25 cellular contexts compared by ENCODE assay signal in genomic region chr6:11848252-11848651, GRCh38.
"Had no signal": no experiment of that assay in that cellular context is flagged by ENCODE, and none has a peak within 500 bp of the region (broad histone marks: within the 10 kb centered on the region; RNA-seq: fewer than 3 reads in every experiment).

No MANE protein-coding gene starts in this region.

- H3K4me3 ChIP-seq: adrenal gland, body of pancreas, K562, SK-N-MC had no signal

- H3K27me3 Mint-ChIP-seq: activated naive CD8-positive, alpha-beta T cell treated with anti-CD3 and anti-CD28 coated beads, Interleukin-2, amount 10 ng/mL, durations not matched to agents 7 days and 5 days had no signal

- H3K9me3 ChIP-seq: adrenal gland, body of pancreas had no signal

- H3K36me3 Mint-ChIP-seq: activated naive CD8-positive, alpha-beta T cell treated with anti-CD3 and anti-CD28 coated beads, Interleukin-2, amount 10 ng/mL, durations not matched to agents 7 days and 5 days; WTC11 had no signal

- H3K27ac ChIP-seq: adrenal gland, body of pancreas, SK-N-MC had no signal

- DNase-seq: activated CD4-positive, alpha-beta T cell treated with anti-CD3 and anti-CD28 coated beads for 48 hours; activated CD4-positive, alpha-beta T cell treated with anti-CD3 and anti-CD28 coated beads, Interleukin-2, amount 50 U/mL, for 4 hours; activated CD4-positive, CD25-positive, alpha-beta regulatory T cell treated with anti-CD3 and anti-CD28 coated beads, Interleukin-2, amount 50 U/mL, for 72 hours; activated CD8-positive, alpha-beta memory T cell treated with anti-CD3 and anti-CD28 coated beads, Interleukin-2, amount 50 U/mL, for 48 hours; activated CD8-positive, alpha-beta T cell treated with anti-CD3 and anti-CD28 coated beads, Interleukin-2, amount 10 ng/mL, durations not matched to agents 7 days and 5 days; activated naive CD4-positive, alpha-beta T cell treated with anti-CD3 and anti-CD28 coated beads, Interleukin-2, amount 50 U/mL, for 16 hours; activated naive CD8-positive, alpha-beta T cell treated with anti-CD3 and anti-CD28 coated beads, Interleukin-2, amount 10 ng/mL, durations not matched to agents 7 days and 5 days; activated T-cell treated with anti-CD3 and anti-CD28 coated beads, Interleukin-2, amount 50 U/mL, for 1 hour; adrenal gland; aorta; body of pancreas; Kasumi-1; NCI-H1048; NCI-H146; NCI-H1930; NCI-H345; NCI-H510A; NCI-H526 treated with DMSO at 0.1 percent for 48 hours; NCI-H82; SIG-M5; SW 1271 had no signal

- H3K27ac Mint-ChIP-seq: activated CD8-positive, alpha-beta T cell treated with anti-CD3 and anti-CD28 coated beads, Interleukin-2, amount 10 ng/mL, durations not matched to agents 7 days and 5 days; activated naive CD8-positive, alpha-beta T cell treated with anti-CD3 and anti-CD28 coated beads, Interleukin-2, amount 10 ng/mL, durations not matched to agents 7 days and 5 days; T-helper 1 cell treated with Interleukin-12 subunit alpha and Interleukin-12 subunit beta and Interleukin-4 antibody, amounts not matched to agents 30 μg/mL and 1 μg/mL, for 36 hours; WTC11 had no signal

- H3K4me1 Mint-ChIP-seq: activated naive CD8-positive, alpha-beta T cell treated with anti-CD3 and anti-CD28 coated beads, Interleukin-2, amount 10 ng/mL, durations not matched to agents 7 days and 5 days; WTC11 had no signal

- H3K27me3 ChIP-seq: adrenal gland, body of pancreas had no signal

- ATAC-seq: activated CD8-positive, alpha-beta T cell treated with anti-CD3 and anti-CD28 coated beads, Interleukin-2, amount 10 ng/mL, durations not matched to agents 7 days and 5 days; body of pancreas; K562 had no signal

- H3K4me3 Mint-ChIP-seq: activated CD8-positive, alpha-beta T cell treated with anti-CD3 and anti-CD28 coated beads, Interleukin-2, amount 10 ng/mL, durations not matched to agents 7 days and 5 days; activated naive CD8-positive, alpha-beta T cell treated with anti-CD3 and anti-CD28 coated beads, Interleukin-2, amount 10 ng/mL, durations not matched to agents 7 days and 5 days; T-helper 1 cell treated with Interleukin-12 subunit alpha and Interleukin-12 subunit beta and Interleukin-4 antibody, amounts not matched to agents 30 μg/mL and 1 μg/mL, for 36 hours; WTC11 had no signal

- H3K36me3 ChIP-seq: adrenal gland had no signal

- H3K4me1 ChIP-seq: adrenal gland had no signal
